ENCODE assay signal across 18 cellular contexts in the genomic region with DNA sequence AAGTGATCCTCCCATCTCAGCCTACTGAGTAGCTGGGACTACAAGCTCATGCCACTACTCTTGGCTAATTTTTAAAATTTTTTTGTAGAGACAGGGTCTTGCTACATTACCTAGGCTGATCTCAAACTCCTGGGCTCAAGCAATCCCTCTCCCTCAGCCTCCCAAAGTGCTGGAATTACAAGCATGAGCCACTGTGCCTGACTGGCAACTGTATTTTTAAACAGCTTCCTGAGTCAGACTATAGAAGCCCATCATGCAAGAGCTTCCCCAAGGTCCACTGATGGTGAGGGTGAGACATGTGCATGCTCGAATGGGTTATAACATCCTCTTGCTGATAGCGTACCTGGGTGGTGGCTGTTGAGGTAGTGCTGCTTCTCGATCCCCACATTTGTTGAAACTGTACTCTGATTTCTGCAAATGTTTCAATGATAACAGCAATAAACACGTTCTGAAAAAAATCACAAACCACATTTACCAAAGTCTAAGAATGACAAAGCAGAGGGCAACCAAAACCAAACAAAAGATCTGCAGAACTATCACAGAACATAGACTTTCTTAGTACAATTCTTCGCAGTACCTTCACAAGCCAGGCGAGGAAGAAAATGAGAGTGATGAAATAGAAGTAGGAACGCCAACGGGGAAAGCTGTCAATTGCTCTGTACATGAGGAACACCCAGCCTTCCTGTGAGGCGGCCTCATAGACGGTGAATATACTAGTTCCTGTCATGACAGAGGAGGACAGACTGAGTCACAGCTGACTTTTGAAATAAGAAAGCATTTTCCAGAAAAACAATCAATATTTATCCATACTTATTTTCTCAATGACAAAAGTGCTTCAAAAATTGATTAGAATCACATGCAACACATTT.
"Had no signal": no experiment of that assay in that cellular context is flagged by ENCODE, and none has a peak within 500 bp of the region (broad histone marks: within the 10 kb centered on the region; RNA-seq: fewer than 3 reads in every experiment).

No MANE protein-coding gene starts in this region.

- DNase-seq: activated CD4-positive, alpha-beta T cell treated with anti-CD3 and anti-CD28 coated beads, Interleukin-2, amount 10 ng/mL, durations not matched to agents 7 days and 5 days; activated CD8-positive, alpha-beta T cell treated with anti-CD3 and anti-CD28 coated beads, Interleukin-2, amount 10 ng/mL, durations not matched to agents 7 days and 5 days; activated effector memory CD4-positive, alpha-beta T cell treated with Interleukin-2 at 50 U/mL for 16 hours; activated naive CD4-positive, alpha-beta T cell treated with anti-CD3 and anti-CD28 coated beads, Interleukin-2, amount 10 ng/mL, durations not matched to agents 7 days and 5 days; activated naive CD8-positive, alpha-beta T cell treated with anti-CD3 and anti-CD28 coated beads, Interleukin-2, amount 50 U/mL, for 24 hours; activated T-cell treated with anti-CD3 and anti-CD28 coated beads, Interleukin-2, amount 50 U/mL, for 24 hours; aorta; cerebellar nuclear complex; hypothalamus; islet precursor cell; lower lobe of right lung; occipital lobe; stimulated activated CD4-positive, alpha-beta T cell treated with anti-CD3 and anti-CD28 coated beads, Interleukin-2, amount 100 ng/mL, for 48 hours; stimulated activated naive CD8-positive, alpha-beta T cell treated with anti-CD3 and anti-CD28 coated beads, Interleukin-15, amount 100 ng/mL, for 72 hours; T-helper 1 cell; T1000 had no signal

- H3K27me3 ChIP-seq: foreskin keratinocyte had no signal

- H3K27ac ChIP-seq: epithelial cell of prostate, foreskin keratinocyte, lower lobe of right lung had no signal

- H3K4me1 ChIP-seq: foreskin keratinocyte, lower lobe of right lung had no signal

- H3K4me3 ChIP-seq: lower lobe of right lung had no signal

- H3K36me3 ChIP-seq: lower lobe of right lung had no signal

- H3K9me3 ChIP-seq: lower lobe of right lung had no signal
